In the genomic region with DNA sequence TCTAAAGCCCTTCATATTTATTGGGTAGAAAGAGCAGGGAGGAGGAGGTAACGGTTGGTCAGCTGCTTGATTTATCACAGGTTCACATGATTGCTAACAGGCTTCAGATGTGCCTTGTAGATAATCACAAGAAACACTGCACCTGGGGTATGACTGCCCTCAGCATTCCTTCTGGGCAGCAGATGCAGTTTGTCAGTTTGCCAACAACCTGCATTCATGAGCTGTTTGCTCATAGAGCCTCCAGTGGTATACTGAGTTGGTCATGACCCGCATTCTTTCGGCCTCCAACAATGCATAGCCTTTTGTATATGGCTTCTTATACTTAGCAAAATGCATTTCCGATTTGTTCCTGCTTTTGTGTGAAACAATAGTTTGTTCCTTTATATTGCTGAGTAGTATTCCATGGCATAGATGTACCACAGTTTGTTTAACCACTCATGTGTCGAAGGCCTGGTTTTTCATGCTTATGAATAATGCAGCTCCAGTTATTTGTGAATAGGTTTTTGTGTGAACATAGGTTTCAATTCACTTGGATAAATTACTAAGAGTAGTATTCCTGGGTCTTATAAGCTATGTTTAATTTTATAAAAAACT, we compare ENCODE assay signal across 19 cellular contexts.
DNase-seq lines count a peak whose midpoint lies in the region; ATAC-seq, FAIRE-seq and TF ChIP-seq lines count a peak whose summit lies in the region.
"Had no signal": no experiment of that assay in that cellular context is flagged by ENCODE, and none has a peak within 500 bp of the region (broad histone marks: within the 10 kb centered on the region; RNA-seq: fewer than 3 reads in every experiment).

No MANE protein-coding gene starts in this region.

- DNase-seq in H54 (ENCODE audit: insufficient read length, low spot score) (no peak), RCC 7860 (ENCODE audit: low spot score) (peak; percentile 30), brain microvascular endothelial cell (peak; percentile 32), kidney epithelial cell (ENCODE audit: low read depth) (peak; percentile 63), H4 (ENCODE audit: low spot score) (no peak), AG20443 (ENCODE audit: low spot score) (no peak)
- DNase-seq in stimulated activated naive CD4-positive, alpha-beta T cell treated with Interleukin-2 at 50 U/mL for 16 hours (lab: John Stamatoyannopoulos, UW), result no peak
- DNase-seq: activated CD4-positive, CD25-positive, alpha-beta regulatory T cell; activated CD8-positive, alpha-beta memory T cell treated with anti-CD3 and anti-CD28 coated beads for 24 hours; Caco-2; GF-D8; GOT3; mesendoderm; NCI-H2081; NCI-H69; T-cell had no signal

- in situ Hi-C loops in brain microvascular endothelial cell (cut with HindIII; ENCODE audit: low pct_ligation_motif_present, low sequenced_read_pairs), result no loop called here

- no peak overlapping the region for H3K4me3 ChIP-seq in brain microvascular endothelial cell (ENCODE audit: low read depth, low read length)
- no peak overlapping the region for H3K4me3 ChIP-seq in kidney epithelial cell (ENCODE audit: low read depth, low read length)
- H3K4me3 ChIP-seq: PC-9 had no signal

- TF ChIP-seq CTCF in brain microvascular endothelial cell (IDR thresholded peaks at IDR 0.05; ENCODE audit: low read depth, low read length, missing control alignments), result no peak
- no peak for TF ChIP-seq CTCF in kidney epithelial cell (IDR thresholded peaks at IDR 0.05; ENCODE audit: insufficient read depth, low read length, poor library complexity, severe bottlenecking)

- H3K36me3 ChIP-seq in brain microvascular endothelial cell (replicated peaks), result peaks cover 3% of the 10 kb centered on the region
- no peaks in the 10 kb centered on the region for H3K36me3 ChIP-seq in kidney epithelial cell (ENCODE audit: control insufficient read depth, insufficient read depth, low read length)

- no peak for TF ChIP-seq POLR2A in H54 (IDR thresholded peaks at IDR 0.05; ENCODE audit: low read depth, low read length)

- no peak overlapping the region for H3K27ac ChIP-seq in brain microvascular endothelial cell
- H3K27ac ChIP-seq: PC-9 had no signal

- FAIRE-seq in H54 (lab: Jason Lieb, UNC) (peak; percentile 80), RCC 7860 (lab: Jason Lieb, UNC) (no peak)
- FAIRE-seq: endometrium had no signal

- H3K27me3 ChIP-seq in brain microvascular endothelial cell (replicated peaks) (no peaks in the 10 kb centered on the region), kidney epithelial cell (ENCODE audit: control insufficient read depth, insufficient read depth, low read length) (no peaks in the 10 kb centered on the region)

- no peak for ATAC-seq in HG02884 (IDR thresholded peaks at IDR 0.05; ENCODE audit: unreplicated experiment)
- ATAC-seq: T-cell had no signal

Comparison
In these comparisons a context has a peak if more than half of its experiments do, and no peak if none do; other contexts are left out.
1. DNase-seq: peak in RCC 7860 (single experiment), brain microvascular endothelial cell (single experiment) and kidney epithelial cell (single experiment); none in H54 (single experiment), H4 (single experiment), stimulated activated naive CD4-positive, alpha-beta T cell treated with Interleukin-2 at 50 U/mL for 16 hours (single experiment) and AG20443 (single experiment).